4 cellular contexts compared by ENCODE assay signal in the genomic region with DNA sequence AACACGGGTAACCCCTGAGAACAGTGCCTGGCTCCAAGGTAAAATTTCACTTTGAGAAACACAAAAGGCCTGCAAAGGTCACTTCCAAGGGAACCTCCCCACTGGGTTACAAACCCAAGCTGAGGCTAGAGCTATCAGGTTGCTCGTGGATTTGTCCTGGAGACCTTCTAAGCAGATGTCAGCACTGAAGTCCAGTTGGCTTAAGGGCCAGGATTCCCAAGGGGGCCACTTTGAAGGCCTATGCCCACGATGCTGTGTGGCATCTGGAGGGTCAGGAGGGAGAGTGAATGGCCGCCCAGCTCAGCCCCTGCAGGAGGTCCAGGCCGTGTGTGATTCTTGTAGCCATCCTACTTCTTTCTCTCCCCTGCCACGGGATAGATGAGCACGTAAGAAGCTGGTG.
"Had no signal": no experiment of that assay in that cellular context is flagged by ENCODE, and none has a peak within 500 bp of the region (broad histone marks: within the 10 kb centered on the region; RNA-seq: fewer than 3 reads in every experiment).

No MANE protein-coding gene starts in this region.

- DNase-seq: H9, HCEC 1CT, IMR-90 had no signal

- H3K9me3 Mint-ChIP-seq: GM23338, H9 had no signal

- ATAC-seq: GM23338 had no signal

- H3K4me1 Mint-ChIP-seq: GM23338, H9 had no signal

- H3K27ac Mint-ChIP-seq: GM23338, H9 had no signal

- H3K4me3 Mint-ChIP-seq: GM23338, H9 had no signal
